In genomic region chr3:46972396-46972795, GRCh38 we compare ENCODE assay signal across 15 cellular contexts. TPM values are rescaled to one million over a fixed set of nuclear protein-coding genes. Genes with fewer than 3 reads are reported as not detected.
DNase-seq lines count a peak whose midpoint lies in the region; ATAC-seq, FAIRE-seq and TF ChIP-seq lines count a peak whose summit lies in the region.
"Had no signal": no experiment of that assay in that cellular context is flagged by ENCODE, and none has a peak within 500 bp of the region (broad histone marks: within the 10 kb centered on the region; RNA-seq: fewer than 3 reads in every experiment).

No MANE protein-coding gene starts in this region.

- peaks cover 13% of the 10 kb centered on the region; the same call in 1 of the 2 replicates for H4K20me1 ChIP-seq in GM23248 (ENCODE audit: insufficient read depth)

- peak overlapping the region; percentile 74 for H3K4me3 Mint-ChIP-seq in CD4-positive, alpha-beta T cell
- peak overlapping the region; percentile 42 for H3K4me3 Mint-ChIP-seq in activated CD8-positive, alpha-beta T cell treated with anti-CD3 and anti-CD28 coated beads for 36 hours
- H3K4me3 Mint-ChIP-seq in naive thymus-derived CD8-positive, alpha-beta T cell = peak overlapping the region in 9 of 10 donors; percentile 1 to 79 (median 62)
- H3K4me3 Mint-ChIP-seq: dendritic cell treated with granulocyte-macrophage colony-stimulating factor and Interleukin-4, amounts not matched to agents 40 ng/mL and 50 ng/mL, for 4 days; H9 had no signal

- no peak for TF ChIP-seq POLR2A in GM12891 (IDR thresholded peaks at IDR 0.05; ENCODE audit: low read depth, low read length)

- peak overlapping the region; percentile 73 for H3K27ac Mint-ChIP-seq in CD4-positive, alpha-beta T cell
- H3K27ac Mint-ChIP-seq in activated CD8-positive, alpha-beta T cell treated with anti-CD3 and anti-CD28 coated beads for 36 hours = peak overlapping the region; percentile 68
- peak overlapping the region in 6 of 10 donors; percentile 23 to 89 (median 67) for H3K27ac Mint-ChIP-seq in naive thymus-derived CD8-positive, alpha-beta T cell
- H3K27ac Mint-ChIP-seq: dendritic cell treated with granulocyte-macrophage colony-stimulating factor and Interleukin-4, amounts not matched to agents 40 ng/mL and 50 ng/mL, for 4 days; H9 had no signal

- in situ Hi-C loops in GM23248 (cut with MboI) = no loop called here

- H3K4me1 Mint-ChIP-seq in CD4-positive, alpha-beta T cell (ENCODE audit: low read depth) = peaks cover 85% of the 10 kb centered on the region
- peaks cover 77% of the 10 kb centered on the region for H3K4me1 Mint-ChIP-seq in activated CD8-positive, alpha-beta T cell treated with anti-CD3 and anti-CD28 coated beads for 36 hours (ENCODE audit: low read depth)
- peaks cover 44 to 88% (median 87%) of the 10 kb centered on the region in 4 donors for H3K4me1 Mint-ChIP-seq in naive thymus-derived CD8-positive, alpha-beta T cell

- H3K9me3 ChIP-seq in CD4-positive, alpha-beta T cell (ENCODE audit: control insufficient read depth, low read length) = no peaks in the 10 kb centered on the region
- no peaks in the 10 kb centered on the region for H3K9me3 ChIP-seq in GM23248 (ENCODE audit: low read depth)
- H3K9me3 ChIP-seq: esophagus muscularis mucosa had no signal

- no peak for TF ChIP-seq CTCF in CD4-positive, alpha-beta T cell (IDR thresholded peaks at IDR 0.05)
- TF ChIP-seq CTCF in activated CD8-positive, alpha-beta T cell treated with anti-CD3 and anti-CD28 coated beads for 36 hours (IDR thresholded peaks at IDR 0.05) = no peak

- H3K36me3 Mint-ChIP-seq in CD4-positive, alpha-beta T cell (ENCODE audit: low read depth) = peaks cover 63% of the 10 kb centered on the region
- peaks cover 47% of the 10 kb centered on the region for H3K36me3 Mint-ChIP-seq in activated CD8-positive, alpha-beta T cell treated with anti-CD3 and anti-CD28 coated beads for 36 hours (ENCODE audit: low read depth)
- peaks cover 0 to 53% (median 6%) of the 10 kb centered on the region in 3 donors for H3K36me3 Mint-ChIP-seq in naive thymus-derived CD8-positive, alpha-beta T cell

- no peak overlapping the region for H2AFZ ChIP-seq in GM23248

- no peak for DNase-seq in CD4-positive, alpha-beta T cell
- no peak for DNase-seq in GM12891 (ENCODE audit: insufficient read length, low spot score)
- peak; percentile 31 for DNase-seq in activated CD8-positive, alpha-beta T cell treated with anti-CD3 and anti-CD28 coated beads for 36 hours
- DNase-seq in naive thymus-derived CD8-positive, alpha-beta T cell = no peak
- DNase-seq in GM23248 = no peak
- DNase-seq: H9; NCI-H187; NCI-H526 treated with DMSO at 0.1 percent for 48 hours; stimulated activated CD8-positive, alpha-beta memory T cell treated with anti-CD3 and anti-CD28 coated beads, Interleukin-4, amount 100 ng/mL, for 48 hours; T1000 had no signal

- CTCF ChIA-PET in CD4-positive, alpha-beta T cell (lab: Charles Lee) = interaction anchor here (0.7 to 1.3 kb wide), 2 partner anchors 15 to 25 kb away, joined by 4 to 5 read pairs; no protein-coding TSS in a partner anchor
- CTCF ChIA-PET in activated CD8-positive, alpha-beta T cell treated with anti-CD3 and anti-CD28 coated beads for 36 hours (lab: Charles Lee) = no interaction called here

- no peak overlapping the region for H3K4me2 ChIP-seq in GM23248 (ENCODE audit: unreplicated experiment)

- peak; percentile 61 for FAIRE-seq in GM12891 (lab: Jason Lieb, UNC)

- ATAC-seq in CD4-positive, alpha-beta T cell (ENCODE audit: poor library complexity) = no peak
- ATAC-seq in activated CD8-positive, alpha-beta T cell treated with anti-CD3 and anti-CD28 coated beads for 36 hours = no peak
- ATAC-seq in naive thymus-derived CD8-positive, alpha-beta T cell = no peak
- ATAC-seq in HG03378 (IDR thresholded peaks at IDR 0.05; ENCODE audit: unreplicated experiment) (no peak), HG03108 (IDR thresholded peaks at IDR 0.05; ENCODE audit: unreplicated experiment) (no peak)

- H3K27me3 ChIP-seq in CD4-positive, alpha-beta T cell (ENCODE audit: control insufficient read depth, insufficient read depth, low read length) = no peaks in the 10 kb centered on the region
- no peaks in the 10 kb centered on the region for H3K27me3 ChIP-seq in GM23248 (replicated peaks; ENCODE audit: insufficient read depth)
- H3K27me3 ChIP-seq: esophagus muscularis mucosa had no signal

- 73 to 75% methylated on average over 2 of the region's 2 CpGs for WGBS in GM23248 (ENCODE audit: low coverage in 1 of 2, low lambda C conversion rate in 2 of 2, missing lambda C conversion rate in 2 of 2), 2 experiments

- intact Hi-C loops in CD4-positive, alpha-beta T cell (cut with DNase I, micrococcal nuclease) = no loop called here
- intact Hi-C loops in activated CD8-positive, alpha-beta T cell treated with anti-CD3 and anti-CD28 coated beads for 36 hours (cut with micrococcal nuclease) = no loop called here

- peaks cover 88% of the 10 kb centered on the region for H3K79me2 ChIP-seq in GM23248 (ENCODE audit: insufficient read depth)

- H3K27me3 Mint-ChIP-seq in CD4-positive, alpha-beta T cell = no peaks in the 10 kb centered on the region
- no peaks in the 10 kb centered on the region for H3K27me3 Mint-ChIP-seq in activated CD8-positive, alpha-beta T cell treated with anti-CD3 and anti-CD28 coated beads for 36 hours
- no peaks in the 10 kb centered on the region for H3K27me3 Mint-ChIP-seq in naive thymus-derived CD8-positive, alpha-beta T cell
- H3K27me3 Mint-ChIP-seq: dendritic cell treated with granulocyte-macrophage colony-stimulating factor and Interleukin-4, amounts not matched to agents 40 ng/mL and 50 ng/mL, for 4 days had no signal

- no peaks in the 10 kb centered on the region for H3K36me3 ChIP-seq in GM23248 (ENCODE audit: low read depth)

- H3K4me1 ChIP-seq in GM23248 (ENCODE audit: insufficient read depth) = peaks cover 24% of the 10 kb centered on the region

- POLR2A ChIA-PET in CD4-positive, alpha-beta T cell (lab: Charles Lee) = no interaction called here
- POLR2A ChIA-PET in activated CD8-positive, alpha-beta T cell treated with anti-CD3 and anti-CD28 coated beads for 36 hours (lab: Charles Lee) = no interaction called here
- POLR2A ChIA-PET in naive thymus-derived CD8-positive, alpha-beta T cell (lab: Charles Lee) = no interaction called here

- H3K9ac ChIP-seq in GM23248 = no peak overlapping the region

- H3K4me3 ChIP-seq in GM23248 = no peak overlapping the region
- H3K4me3 ChIP-seq: esophagus muscularis mucosa had no signal

- H3F3A ChIP-seq in GM23248 (ENCODE audit: insufficient read depth) = peaks cover 23% of the 10 kb centered on the region; the same call in 1 of the 2 replicates

- H3K27ac ChIP-seq in CD4-positive, alpha-beta T cell (ENCODE audit: low read depth, low read length) = no peak overlapping the region
- H3K27ac ChIP-seq in GM23248 = no peak overlapping the region
- H3K27ac ChIP-seq: HL-60 had no signal

- H3K9me3 Mint-ChIP-seq in CD4-positive, alpha-beta T cell = no peaks in the 10 kb centered on the region
- no peaks in the 10 kb centered on the region for H3K9me3 Mint-ChIP-seq in activated CD8-positive, alpha-beta T cell treated with anti-CD3 and anti-CD28 coated beads for 36 hours
- no peaks in the 10 kb centered on the region for H3K9me3 Mint-ChIP-seq in naive thymus-derived CD8-positive, alpha-beta T cell
- H3K9me3 Mint-ChIP-seq: dendritic cell treated with granulocyte-macrophage colony-stimulating factor and Interleukin-4, amounts not matched to agents 40 ng/mL and 50 ng/mL, for 4 days had no signal

- no peaks in the 10 kb centered on the region for H3K9me2 ChIP-seq in GM23248 (ENCODE audit: insufficient read depth)

TF ChIP-seq in GM12891, 5 proteins besides CTCF, POLR2A, EP300 and RAD21:
- no peak for TF ChIP-seq TAF1 (IDR thresholded peaks at IDR 0.05; ENCODE audit: low read depth, low read length)
- TF ChIP-seq SPI1 (IDR thresholded peaks at IDR 0.05; ENCODE audit: low read depth, low read length) = no peak
- TF ChIP-seq PAX5 (IDR thresholded peaks at IDR 0.05; ENCODE audit: insufficient read depth, low read length, severe bottlenecking) = no peak
- no peak for TF ChIP-seq POU2F2 (IDR thresholded peaks at IDR 0.05; ENCODE audit: low read depth, low read length)
- TF ChIP-seq POLR2AphosphoS5 (IDR thresholded peaks at IDR 0.05; ENCODE audit: low read depth, low read length) = no peak

RNA-seq across cellular contexts. Expression of gene CCDC12, which starts 4.1 kb away (rescaled TPM):
- total RNA-seq in CD4-positive, alpha-beta T cell = 10 to 100 TPM; 57.5 to 59.5 TPM
- polyA plus RNA-seq in GM12891 (2012; ENCODE audit: low read depth, missing spikeins) = 55.8 TPM
- 10 to 100 TPM; 51.2 to 51.6 TPM for total RNA-seq in activated CD8-positive, alpha-beta T cell treated with anti-CD3 and anti-CD28 coated beads for 36 hours
- 10 to 100 TPM; 58.8 to 59.5 TPM for total RNA-seq in naive thymus-derived CD8-positive, alpha-beta T cell
- 100 to 1,000 TPM in 2 of 3 donors, 10 to 100 TPM in 1; 81.9 to 106 (median 106) TPM for polyA plus RNA-seq in naive thymus-derived CD8-positive, alpha-beta T cell
- 15.2 and 17.4 TPM in 2 replicates for total RNA-seq in GM23248 (2014; rRNA removed; shearing (Covaris generic))
- polyA plus RNA-seq in GM23248 (2016; fragmentation: Nextera tagmentation; extraction: Ambion mirVana) = 42.7 and 43.8 TPM in 2 replicates

RNA-seq across cellular contexts. Expression of gene NBEAL2, which starts 7.1 kb away (rescaled TPM):
- 100 to 1,000 TPM; 163 to 170 TPM for total RNA-seq in CD4-positive, alpha-beta T cell
- 53.4 TPM for polyA plus RNA-seq in GM12891 (2012; ENCODE audit: low read depth, missing spikeins)
- 10 to 100 TPM; 58.9 to 63.7 TPM for total RNA-seq in activated CD8-positive, alpha-beta T cell treated with anti-CD3 and anti-CD28 coated beads for 36 hours
- total RNA-seq in naive thymus-derived CD8-positive, alpha-beta T cell = 10 to 100 TPM; 40.7 to 46.0 TPM
- polyA plus RNA-seq in naive thymus-derived CD8-positive, alpha-beta T cell = 1 to 10 TPM in 2 of 3 donors, under 1 TPM in 1; 0.89 to 2.8 (median 1.9) TPM
- total RNA-seq in GM23248 (2014; rRNA removed; shearing (Covaris generic)) = 2.8 and 4.7 TPM in 2 replicates
- polyA plus RNA-seq in GM23248 (2016; fragmentation: Nextera tagmentation; extraction: Ambion mirVana) = 0.94 and 1.2 TPM in 2 replicates
